17 cellular contexts compared by ENCODE assay signal in the genomic region with DNA sequence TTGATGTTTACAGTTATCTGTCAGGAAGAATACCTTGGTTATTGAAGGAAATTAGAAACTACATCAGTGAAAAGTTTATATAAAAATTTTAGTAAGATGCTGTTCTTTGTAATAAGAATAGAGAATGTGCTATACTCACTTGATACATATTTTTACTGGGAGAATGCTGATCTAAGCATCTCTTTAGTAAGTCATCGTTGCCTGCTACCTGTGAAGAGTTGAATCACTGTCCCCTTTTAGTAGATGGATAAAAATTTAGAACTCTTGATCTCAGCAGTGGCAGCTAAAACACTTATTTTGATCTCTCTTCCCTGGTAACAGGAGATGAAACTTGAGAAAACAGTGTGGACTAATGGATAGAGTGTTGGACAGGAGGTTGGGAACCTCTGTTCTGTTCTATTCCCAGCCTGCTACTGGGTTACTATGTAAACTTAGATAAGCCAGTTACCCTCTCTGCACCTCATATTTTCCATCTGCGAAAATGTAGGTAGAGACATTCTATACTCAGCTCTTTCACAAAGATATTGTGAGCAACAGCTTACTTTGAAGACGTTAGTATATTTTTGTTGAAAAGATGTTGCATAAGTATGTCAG.
DNase-seq lines count a peak whose midpoint lies in the region; ATAC-seq, FAIRE-seq and TF ChIP-seq lines count a peak whose summit lies in the region.
"Had no signal": no experiment of that assay in that cellular context is flagged by ENCODE, and none has a peak within 500 bp of the region (broad histone marks: within the 10 kb centered on the region; RNA-seq: fewer than 3 reads in every experiment).

No MANE protein-coding gene starts in this region.

- no peak for TF ChIP-seq CTCF in chondrocyte (IDR thresholded peaks at IDR 0.05)
- no peak for TF ChIP-seq CTCF in keratinocyte (optimal IDR thresholded peaks at IDR 0.05 in 1 of 3, IDR thresholded peaks at IDR 0.05 in 1 of 3, conservative IDR thresholded peaks at IDR 0.05 in 1 of 3; ENCODE audit: extremely low read depth in 1 of 3, insufficient read depth in 2 of 3, low read length in 3 of 3)
- TF ChIP-seq CTCF in RWPE1 (conservative IDR thresholded peaks at IDR 0.05; ENCODE audit: low read depth) = no peak
- no peak for TF ChIP-seq CTCF in uterus (IDR thresholded peaks at IDR 0.05)

- no peaks in the 10 kb centered on the region for H3K9me3 Mint-ChIP-seq in chondrocyte (ENCODE audit: low read depth)
- H3K9me3 Mint-ChIP-seq in naive thymus-derived CD8-positive, alpha-beta T cell = no peaks in the 10 kb centered on the region
- H3K9me3 Mint-ChIP-seq: CD14-positive monocyte had no signal

- in situ Hi-C loops in GM23248 (cut with MboI) = no loop called here

- peak overlapping the region; percentile 38 for H3K27ac Mint-ChIP-seq in chondrocyte (ENCODE audit: unreplicated experiment)
- H3K27ac Mint-ChIP-seq in naive thymus-derived CD8-positive, alpha-beta T cell = no peak overlapping the region
- H3K27ac Mint-ChIP-seq: CD14-positive monocyte had no signal

- H3K4me3 ChIP-seq in GM23248 (no peak overlapping the region), keratinocyte (ENCODE audit: control insufficient read depth in 2 of 3, extremely low read depth in 1 of 3, insufficient read depth in 2 of 3, low read depth in 1 of 3, low read length in 3 of 3) (no peak overlapping the region), uterus (no peak overlapping the region)
- H3K4me3 ChIP-seq: Peyer's patch had no signal

- no peaks in the 10 kb centered on the region for H3K9me3 ChIP-seq in GM23248 (ENCODE audit: low read depth)
- no peaks in the 10 kb centered on the region for H3K9me3 ChIP-seq in keratinocyte (ENCODE audit: control insufficient read depth, low read depth, low read length)
- no peaks in the 10 kb centered on the region for H3K9me3 ChIP-seq in uterus
- H3K9me3 ChIP-seq: Peyer's patch had no signal

- H3K79me2 ChIP-seq in GM23248 (ENCODE audit: insufficient read depth) (peaks cover 99% of the 10 kb centered on the region), keratinocyte (ENCODE audit: control insufficient read depth, insufficient read depth, low read length) (peaks cover 12% of the 10 kb centered on the region)

- H4K20me1 ChIP-seq in GM23248 (ENCODE audit: insufficient read depth) = no peaks in the 10 kb centered on the region
- no peaks in the 10 kb centered on the region for H4K20me1 ChIP-seq in keratinocyte (ENCODE audit: control insufficient read depth, extremely low read depth, insufficient read depth, low read length)

- H3K27me3 ChIP-seq in GM23248 (replicated peaks; ENCODE audit: insufficient read depth) (no peaks in the 10 kb centered on the region), keratinocyte (ENCODE audit: control insufficient read depth, extremely low read depth, insufficient read depth, low read length) (no peaks in the 10 kb centered on the region), uterus (no peaks in the 10 kb centered on the region)
- H3K27me3 ChIP-seq: Peyer's patch had no signal

- H3K9me1 ChIP-seq in keratinocyte (ENCODE audit: control insufficient read depth, extremely low read depth, insufficient read depth, low read length) = no peaks in the 10 kb centered on the region

- POLR2A ChIA-PET in naive thymus-derived CD8-positive, alpha-beta T cell (lab: Charles Lee) = no interaction called here
- POLR2A ChIA-PET in RWPE1 (lab: Yijun Ruan, JAX; ENCODE audit: low non-redundant PET) = no interaction called here

- no peaks in the 10 kb centered on the region for H3K9me2 ChIP-seq in GM23248 (ENCODE audit: insufficient read depth)

- H3K9ac ChIP-seq in GM23248 = 0 out of 2 replicates have a peak overlapping the region, but pooled peaks have one; percentile 1
- no peak overlapping the region for H3K9ac ChIP-seq in keratinocyte (ENCODE audit: control insufficient read depth, extremely low read depth, insufficient read depth, low read length)

- no peak for ATAC-seq in naive thymus-derived CD8-positive, alpha-beta T cell
- ATAC-seq: HCT116, Right ventricle myocardium inferior had no signal

- H3K4me1 ChIP-seq in GM23248 (ENCODE audit: insufficient read depth) (peaks cover 21% of the 10 kb centered on the region), keratinocyte (ENCODE audit: control insufficient read depth, extremely low read depth, insufficient read depth, low read length) (no peaks in the 10 kb centered on the region), uterus (peaks cover 0 to 4% of the 10 kb centered on the region in 2 donors)
- H3K4me1 ChIP-seq: Peyer's patch had no signal

- H3K4me2 ChIP-seq in GM23248 (ENCODE audit: unreplicated experiment) = no peak overlapping the region
- H3K4me2 ChIP-seq in keratinocyte (ENCODE audit: control insufficient read depth, extremely low read depth, insufficient read depth, low read depth, low read length) = no peak overlapping the region

- H3F3A ChIP-seq in GM23248 (ENCODE audit: insufficient read depth) = peaks cover 96% of the 10 kb centered on the region

- H3K27ac ChIP-seq in GM23248 (peak overlapping the region; percentile 38), keratinocyte (ENCODE audit: control insufficient read depth, insufficient read depth, low read length) (no peak overlapping the region), RWPE1 (no peak overlapping the region), uterus (no peak overlapping the region)
- H3K27ac ChIP-seq: Peyer's patch had no signal

- H3K4me1 Mint-ChIP-seq in chondrocyte (ENCODE audit: low read depth) = peaks cover 35% of the 10 kb centered on the region
- no peaks in the 10 kb centered on the region for H3K4me1 Mint-ChIP-seq in naive thymus-derived CD8-positive, alpha-beta T cell

- FAIRE-seq in keratinocyte (lab: Jason Lieb, UNC) = peak; percentile 63
- FAIRE-seq: GM19239 had no signal

- H3K36me3 Mint-ChIP-seq in chondrocyte (ENCODE audit: low read depth) = peaks cover 15% of the 10 kb centered on the region
- H3K36me3 Mint-ChIP-seq in naive thymus-derived CD8-positive, alpha-beta T cell = no peaks in the 10 kb centered on the region
- H3K36me3 Mint-ChIP-seq: CD14-positive monocyte had no signal

- H2AFZ ChIP-seq in GM23248 = no peak overlapping the region
- no peak overlapping the region for H2AFZ ChIP-seq in keratinocyte (ENCODE audit: control insufficient read depth, low read length)

- H3K36me3 ChIP-seq in GM23248 (ENCODE audit: low read depth) (peaks cover 95% of the 10 kb centered on the region), keratinocyte (ENCODE audit: control insufficient read depth in 2 of 2, extremely low read depth in 1 of 2, insufficient read depth in 2 of 2, low read length in 2 of 2) (peaks cover 14 to 37% of the 10 kb centered on the region in 2 experiments), uterus (no peaks in the 10 kb centered on the region)

- dilution Hi-C loops in keratinocyte (cut with MboI; ENCODE audit: extremely low pct_ligation_motif_present, low sequenced_read_pairs) = no loop called here

- no peak overlapping the region for H3K4me3 Mint-ChIP-seq in chondrocyte (ENCODE audit: unreplicated experiment)
- no peak overlapping the region for H3K4me3 Mint-ChIP-seq in naive thymus-derived CD8-positive, alpha-beta T cell
- H3K4me3 Mint-ChIP-seq: CD14-positive monocyte had no signal

- CTCF ChIA-PET in RWPE1 (lab: Yijun Ruan, JAX) = no interaction called here

- intact Hi-C loops in uterus (cut with DNase I; ENCODE audit: low total_unique reads) = no loop called here

- DNase-seq in GM23248 = no peak
- DNase-seq in chondrocyte (ENCODE audit: low spot score) = no peak
- no peak for DNase-seq in keratinocyte (ENCODE audit: low read depth, low spot score)
- no peak for DNase-seq in kidney glomerular epithelial cell (lab: John Stamatoyannopoulos, UW)
- DNase-seq in naive thymus-derived CD8-positive, alpha-beta T cell = no peak
- DNase-seq in RWPE1 (ENCODE audit: low spot score) = no peak
- no peak for DNase-seq in uterus
- DNase-seq: DMS79 treated with DMSO at 0.1 percent for 48 hours, GOT3, MM.1S, NCI-H1092 treated with DMSO at 0.1 percent for 48 hours, NCI-H2081 treated with DMSO at 0.1 percent for 48 hours, Peyer's patch had no signal

- no peak for TF ChIP-seq POLR2A in uterus (IDR thresholded peaks at IDR 0.05)

- H3K27me3 Mint-ChIP-seq in chondrocyte (ENCODE audit: low read depth) = no peaks in the 10 kb centered on the region
- H3K27me3 Mint-ChIP-seq in naive thymus-derived CD8-positive, alpha-beta T cell = peaks cover 0 to 3% (median 0%) of the 10 kb centered on the region in 5 donors

- 97% methylated on average over 3 of the region's 3 CpGs for WGBS in GM23248 (ENCODE audit: low coverage in 1 of 2, low lambda C conversion rate in 2 of 2, missing lambda C conversion rate in 2 of 2), 2 experiments
